ENCODE assay signal across 26 cellular contexts in genomic region chr21:24897883-24898282, GRCh38.
DNase-seq lines count a peak whose midpoint lies in the region; ATAC-seq, FAIRE-seq and TF ChIP-seq lines count a peak whose summit lies in the region.
"Had no signal": no experiment of that assay in that cellular context is flagged by ENCODE, and none has a peak within 500 bp of the region (broad histone marks: within the 10 kb centered on the region; RNA-seq: fewer than 3 reads in every experiment).

No MANE protein-coding gene starts in this region.

- in situ Hi-C loops in GM12878 (cut with MboI) = loop anchor here (5.0 to 10.0 kb wide), 4 partner anchors 144 to 494 kb away; no protein-coding TSS in a partner anchor

- no peak for TF ChIP-seq CTCF in GM12878 (IDR thresholded peaks at IDR 0.05 in 2 of 3, conservative IDR thresholded peaks at IDR 0.05 in 1 of 3; ENCODE audit: control insufficient read depth in 2 of 3, extremely low read depth in 1 of 3, insufficient read depth in 1 of 3, low read depth in 3 of 3, low read length in 3 of 3)
- no peak for TF ChIP-seq CTCF in Peyer's patch (IDR thresholded peaks at IDR 0.05)

- H4K20me1 ChIP-seq in GM12878 (ENCODE audit: control insufficient read depth, insufficient read depth) = no peaks in the 10 kb centered on the region

- WGBS in GM12878 (ENCODE audit: insufficient coverage, insufficient replicate concordance, low lambda C conversion rate, missing lambda C conversion rate) = 0% methylated on average over 1 of the region's 1 CpG

- SMC1A ChIA-PET in GM12878 (lab: Charles Lee; ENCODE audit: uncharacterized antibody, unreplicated experiment) = interaction anchor here (0.8 to 6.7 kb wide), 14 partner anchors 19 to 490 kb away, joined by 3 to 72 read pairs (median 4); no protein-coding TSS in a partner anchor

- FAIRE-seq in GM12878 (lab: Jason Lieb, UNC) = no peak

- peaks cover 0 to 2% of the 10 kb centered on the region in 2 donors for H3K9me3 Mint-ChIP-seq in activated T-cell treated with anti-CD3 and anti-CD28 coated beads, Interleukin-2, amount 50 U/mL, for 72 hours
- H3K9me3 Mint-ChIP-seq: activated CD4-positive, alpha-beta T cell treated with anti-CD3 and anti-CD28 coated beads, Interleukin-2, amount 10 ng/mL, durations not matched to agents 24 days and 14 days; activated naive CD4-positive, alpha-beta T cell treated with anti-CD3 and anti-CD28 coated beads for 36 hours; type B pancreatic cell had no signal

- no peak for TF ChIP-seq EP300 in GM12878 (IDR thresholded peaks at IDR 0.05; ENCODE audit: borderline replicate concordance in 1 of 2, control insufficient read depth in 1 of 2, low read depth in 2 of 2, low read length in 2 of 2)

- no peak for TF ChIP-seq RAD21 in GM12878 (IDR thresholded peaks at IDR 0.05; ENCODE audit: insufficient read depth, low read depth, low read length)

- H3K27me3 ChIP-seq in GM12878 (replicated peaks in 1 of 2; ENCODE audit: control insufficient read depth in 2 of 2, insufficient read depth in 2 of 2, low read length in 1 of 2) (no peaks in the 10 kb centered on the region), Peyer's patch (no peaks in the 10 kb centered on the region)

- H3K4me1 Mint-ChIP-seq in activated T-cell treated with anti-CD3 and anti-CD28 coated beads, Interleukin-2, amount 50 U/mL, for 72 hours (ENCODE audit: low read depth) = no peaks in the 10 kb centered on the region
- H3K4me1 Mint-ChIP-seq: activated CD4-positive, alpha-beta T cell treated with anti-CD3 and anti-CD28 coated beads, Interleukin-2, amount 10 ng/mL, durations not matched to agents 24 days and 14 days had no signal

- H3K9me3 ChIP-seq in GM12878 (replicated peaks; ENCODE audit: control insufficient read depth, insufficient read depth, low read length) = peaks cover 2% of the 10 kb centered on the region; the same call in 2 of the 3 replicates
- H3K9me3 ChIP-seq in Peyer's patch = no peaks in the 10 kb centered on the region

- TF ChIP-seq POLR2A in GM12878 (IDR thresholded peaks at IDR 0.05; ENCODE audit: low read depth, low read length) (no peak), Peyer's patch (IDR thresholded peaks at IDR 0.05) (no peak)

- H3K36me3 Mint-ChIP-seq in activated T-cell treated with anti-CD3 and anti-CD28 coated beads, Interleukin-2, amount 50 U/mL, for 72 hours (ENCODE audit: insufficient read depth in 2 of 2) = no peaks in the 10 kb centered on the region
- H3K36me3 Mint-ChIP-seq: naive thymus-derived CD8-positive, alpha-beta T cell; type B pancreatic cell had no signal

- H3K4me1 ChIP-seq in GM12878 (ENCODE audit: control insufficient read depth, insufficient read depth, low read length) (no peaks in the 10 kb centered on the region), Peyer's patch (no peaks in the 10 kb centered on the region)

- H3K4me3 ChIP-seq in GM12878 = no peak overlapping the region
- no peak overlapping the region for H3K4me3 ChIP-seq in Peyer's patch
- H3K4me3 ChIP-seq: SK-N-MC, smooth muscle cell had no signal

- H3K4me3 Mint-ChIP-seq in activated T-cell treated with anti-CD3 and anti-CD28 coated beads, Interleukin-2, amount 50 U/mL, for 72 hours = no peak overlapping the region
- H3K4me3 Mint-ChIP-seq: activated CD4-positive, alpha-beta T cell treated with anti-CD3 and anti-CD28 coated beads, Interleukin-2, amount 10 ng/mL, durations not matched to agents 24 days and 14 days; activated naive CD4-positive, alpha-beta T cell treated with anti-CD3 and anti-CD28 coated beads for 36 hours; naive thymus-derived CD8-positive, alpha-beta T cell; type B pancreatic cell had no signal

- no peak overlapping the region for H2AFZ ChIP-seq in GM12878 (ENCODE audit: control insufficient read depth, low read depth, low read length)

- H3K36me3 ChIP-seq in GM12878 (ENCODE audit: control insufficient read depth in 2 of 2, insufficient read depth in 2 of 2, low read length in 1 of 2) = no peaks in the 10 kb centered on the region
- H3K36me3 ChIP-seq in Peyer's patch = no peaks in the 10 kb centered on the region

- no peak overlapping the region for H3K4me2 ChIP-seq in GM12878 (ENCODE audit: control insufficient read depth, insufficient read depth)
- H3K4me2 ChIP-seq: smooth muscle cell had no signal

- RAD21 ChIA-PET in GM12878 (lab: Charles Lee; ENCODE audit: unreplicated experiment) = interaction anchor here (0.6 to 2.9 kb wide), 12 partner anchors 66 to 490 kb away, joined by 3 to 28 read pairs (median 4); no protein-coding TSS in a partner anchor

- CTCF ChIA-PET in GM12878 (lab: Yijun Ruan, JAX) = interaction anchor here (0.9 to 4.7 kb wide), 9 partner anchors 16 to 493 kb away, joined by 3 to 70 read pairs (median 4); no protein-coding TSS in a partner anchor

- H3K79me2 ChIP-seq in GM12878 (ENCODE audit: control insufficient read depth, insufficient read depth, low read length) = no peaks in the 10 kb centered on the region

- no TSS peak for BruUV-seq in GM12878 (replicated peaks; lab: Mats Ljungman, UMichigan)

- H3K9ac ChIP-seq in GM12878 (ENCODE audit: control insufficient read depth, insufficient read depth, low read length) = no peak overlapping the region

- POLR2A ChIA-PET in GM12878 (lab: Charles Lee) = no interaction called here

- ATAC-seq in GM18508 (IDR thresholded peaks at IDR 0.05; ENCODE audit: insufficient read depth, unreplicated experiment) = peak; percentile 59
- peak; percentile 47 for ATAC-seq in GM19452 (IDR thresholded peaks at IDR 0.05; ENCODE audit: unreplicated experiment)
- peak; percentile 50 for ATAC-seq in HG03064 (IDR thresholded peaks at IDR 0.05; ENCODE audit: low read depth, unreplicated experiment)
- peak; percentile 39 for ATAC-seq in GM12878
- no peak for ATAC-seq in activated T-cell treated with anti-CD3 and anti-CD28 coated beads, Interleukin-2, amount 50 U/mL, for 72 hours (replicated peaks in 1 of 2)
- ATAC-seq in activated CD4-positive, CD25-positive, alpha-beta regulatory T cell treated with anti-CD3 and anti-CD28 coated beads, Interleukin-2, amount 50 U/mL, for 24 hours = no peak
- ATAC-seq: HCT116; left ventricle myocardium superior; naive thymus-derived CD8-positive, alpha-beta T cell had no signal

- intact Hi-C loops in GM12878 (cut with micrococcal nuclease; ENCODE audit: unreplicated experiment) = loop anchor here (2.0 to 10.0 kb wide), 5 partner anchors 57 to 664 kb away; no protein-coding TSS in a partner anchor

- no peak overlapping the region for H3K27ac Mint-ChIP-seq in activated T-cell treated with anti-CD3 and anti-CD28 coated beads, Interleukin-2, amount 50 U/mL, for 72 hours
- H3K27ac Mint-ChIP-seq: activated CD4-positive, alpha-beta T cell treated with anti-CD3 and anti-CD28 coated beads, Interleukin-2, amount 10 ng/mL, durations not matched to agents 24 days and 14 days; activated naive CD4-positive, alpha-beta T cell treated with anti-CD3 and anti-CD28 coated beads for 36 hours; naive thymus-derived CD8-positive, alpha-beta T cell; type B pancreatic cell had no signal

- DNase-seq in GM12878 (ENCODE audit: low read depth, low spot score) = no peak
- no peak for DNase-seq in activated T-cell treated with anti-CD3 and anti-CD28 coated beads, Interleukin-2, amount 50 U/mL, for 72 hours
- no peak for DNase-seq in effector CD8-positive, alpha-beta T cell (lab: John Stamatoyannopoulos, UW)
- DNase-seq in Peyer's patch = no peak
- DNase-seq: activated CD4-positive, alpha-beta T cell treated with anti-CD3 and anti-CD28 coated beads, Interleukin-2, amount 10 ng/mL, durations not matched to agents 24 days and 14 days; activated naive CD4-positive, alpha-beta T cell treated with anti-CD3 and anti-CD28 coated beads for 36 hours; activated T-cell treated with anti-CD3 and anti-CD28 coated beads, Interleukin-2, amount 50 U/mL, for 48 hours; DMS53; effector memory CD4-positive, alpha-beta T cell; foreskin fibroblast; left ventricle myocardium superior; midbrain; naive thymus-derived CD8-positive, alpha-beta T cell; NCI-H2029 treated with DMSO at 0.1 percent for 48 hours; NCI-H226; stimulated activated CD4-positive, alpha-beta T cell treated with anti-CD3 and anti-CD28 coated beads, Interleukin-2, amount 100 ng/mL, for 24 hours had no signal

- H3K27ac ChIP-seq in GM12878 (ENCODE audit: control insufficient read depth, insufficient read depth) (no peak overlapping the region), Peyer's patch (no peak overlapping the region)
- H3K27ac ChIP-seq: RWPE1, SK-N-MC, VCaP had no signal

- H3K27me3 Mint-ChIP-seq in activated T-cell treated with anti-CD3 and anti-CD28 coated beads, Interleukin-2, amount 50 U/mL, for 72 hours (ENCODE audit: low read depth) = no peaks in the 10 kb centered on the region
- H3K27me3 Mint-ChIP-seq: activated CD4-positive, alpha-beta T cell treated with anti-CD3 and anti-CD28 coated beads, Interleukin-2, amount 10 ng/mL, durations not matched to agents 24 days and 14 days; type B pancreatic cell had no signal

TF ChIP-seq in GM12878, 131 proteins besides CTCF, POLR2A, EP300 and RAD21 (continues in another document):
- TF ChIP-seq TBL1XR1 (IDR thresholded peaks at IDR 0.05; ENCODE audit: low read depth, low read length) (no peak), POU2F2 (IDR thresholded peaks at IDR 0.05; ENCODE audit: borderline replicate concordance, low read depth, low read length) (no peak), SP1 (IDR thresholded peaks at IDR 0.05; ENCODE audit: low read depth, low read length) (no peak), ASH2L (IDR thresholded peaks at IDR 0.05; ENCODE audit: borderline replicate concordance, low read depth) (no peak)

Comparison
In these comparisons a context has a peak if more than half of its experiments do, and no peak if none do; other contexts are left out.
1. ATAC-seq: peak in GM18508 (single experiment), GM19452 (single experiment), HG03064 (single experiment) and GM12878 (single experiment); none in activated T-cell treated with anti-CD3 and anti-CD28 coated beads, Interleukin-2, amount 50 U/mL, for 72 hours (0 of 2) and activated CD4-positive, CD25-positive, alpha-beta regulatory T cell treated with anti-CD3 and anti-CD28 coated beads, Interleukin-2, amount 50 U/mL, for 24 hours (0 of 2).